19 cellular contexts compared by ENCODE assay signal in the genomic region with DNA sequence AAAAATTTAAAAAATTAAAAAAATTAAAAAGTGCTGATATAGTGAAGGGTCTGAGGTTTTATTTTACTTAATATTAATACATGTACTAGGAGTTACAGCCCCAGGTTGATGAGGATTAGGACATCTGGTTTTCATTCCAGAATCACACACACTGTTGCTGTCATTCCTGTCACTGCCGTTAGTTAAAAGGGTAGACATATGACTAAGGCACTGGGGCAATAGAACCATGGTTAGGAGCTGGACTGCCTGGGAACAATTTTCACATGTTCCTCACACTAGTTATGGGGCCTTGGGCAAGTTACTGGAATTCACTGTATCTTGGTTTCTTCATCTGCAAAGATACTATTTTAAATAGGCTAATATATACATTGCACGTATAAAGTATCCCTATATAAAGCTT.
DNase-seq lines count a peak whose midpoint lies in the region; ATAC-seq and TF ChIP-seq lines count a peak whose summit lies in the region.
"Had no signal": no experiment of that assay in that cellular context is flagged by ENCODE, and none has a peak within 500 bp of the region (broad histone marks: within the 10 kb centered on the region; RNA-seq: fewer than 3 reads in every experiment).

No MANE protein-coding gene starts in this region.

- CTCF ChIA-PET in SK-N-SH (lab: Yijun Ruan, JAX): interaction anchor here (1.0 to 1.2 kb wide), 2 partner anchors 9 to 58 kb away, joined by 3 read pairs; no protein-coding TSS in a partner anchor

- no peaks in the 10 kb centered on the region for H3K4me1 Mint-ChIP-seq in activated naive CD8-positive, alpha-beta T cell treated with anti-CD3 and anti-CD28 coated beads, Interleukin-2, amount 50 U/mL, for 24 hours

- H3K36me3 Mint-ChIP-seq in activated naive CD8-positive, alpha-beta T cell treated with anti-CD3 and anti-CD28 coated beads, Interleukin-2, amount 50 U/mL, for 24 hours (ENCODE audit: low read depth): no peaks in the 10 kb centered on the region

- H3K36me3 ChIP-seq in SK-N-SH (replicated peaks in 1 of 2; ENCODE audit: control insufficient read depth in 1 of 2, insufficient read depth in 2 of 2, low read length in 1 of 2): peaks cover 0 to 2% of the 10 kb centered on the region in 2 experiments
- no peaks in the 10 kb centered on the region for H3K36me3 ChIP-seq in GM23248 (ENCODE audit: low read depth)

- H2AFZ ChIP-seq in SK-N-SH (ENCODE audit: low read depth) (no peak overlapping the region), GM23248 (no peak overlapping the region)

- H3K4me2 ChIP-seq in SK-N-SH: no peak overlapping the region
- H3K4me2 ChIP-seq in GM23248 (ENCODE audit: unreplicated experiment): no peak overlapping the region
- H3K4me2 ChIP-seq: A549 had no signal

- peaks cover 9% of the 10 kb centered on the region for H3F3A ChIP-seq in SK-N-SH (replicated peaks; ENCODE audit: insufficient read depth)
- no peaks in the 10 kb centered on the region for H3F3A ChIP-seq in GM23248 (ENCODE audit: insufficient read depth)

- peak in 1 of 2 experiments; percentile 19; a peak in 1 of 4 replicates for TF ChIP-seq EP300 in SK-N-SH (IDR thresholded peaks at IDR 0.05; ENCODE audit: borderline replicate concordance in 1 of 2, low read depth in 1 of 2, low read length in 1 of 2)

- no peak overlapping the region for H3K9ac ChIP-seq in SK-N-SH
- no peak overlapping the region for H3K9ac ChIP-seq in GM23248

- DNase-seq in SK-N-SH (no peak), GM23248 (peak; percentile 21), RPMI7951 (ENCODE audit: low read depth) (peak; percentile 58), midbrain (lab: John Stamatoyannopoulos, UW) (no peak)
- DNase-seq in activated naive CD8-positive, alpha-beta T cell treated with anti-CD3 and anti-CD28 coated beads, Interleukin-2, amount 50 U/mL, for 24 hours: no peak
- DNase-seq in effector CD4-positive, alpha-beta T cell: no peak
- DNase-seq: AML-193; Caco-2; CD4-positive, alpha-beta T cell; GF-D8; GOT3; H7 had no signal

- H4K20me1 ChIP-seq in SK-N-SH (ENCODE audit: insufficient read depth) (no peaks in the 10 kb centered on the region), GM23248 (ENCODE audit: insufficient read depth) (no peaks in the 10 kb centered on the region)

- H3K9me3 ChIP-seq in SK-N-SH (peaks cover 3% of the 10 kb centered on the region; the same call in 1 of the 2 replicates), GM23248 (ENCODE audit: low read depth) (no peaks in the 10 kb centered on the region)
- H3K9me3 ChIP-seq: Caco-2 had no signal

- H3K79me2 ChIP-seq in SK-N-SH (ENCODE audit: insufficient read depth) (no peaks in the 10 kb centered on the region; the same call in 1 of the 2 replicates), GM23248 (ENCODE audit: insufficient read depth) (no peaks in the 10 kb centered on the region)

- H3K27ac ChIP-seq in SK-N-SH (ENCODE audit: low read depth in 2 of 2, low read length in 1 of 2) (no peak overlapping the region), GM23248 (no peak overlapping the region)
- H3K27ac ChIP-seq: 22Rv1, A549, C4-2B, HL-60 had no signal

- H3K4me3 ChIP-seq in SK-N-SH (ENCODE audit: low read depth in 2 of 2, low read length in 1 of 2): no peak overlapping the region
- H3K4me3 ChIP-seq in GM23248: no peak overlapping the region
- H3K4me3 ChIP-seq: A549, K562 had no signal

- no peak for TF ChIP-seq CTCF in SK-N-SH (IDR thresholded peaks at IDR 0.05)

- TF ChIP-seq RAD21 in SK-N-SH (IDR thresholded peaks at IDR 0.05; ENCODE audit: low read length): no peak

- no peak overlapping the region for H3K27ac Mint-ChIP-seq in activated naive CD8-positive, alpha-beta T cell treated with anti-CD3 and anti-CD28 coated beads, Interleukin-2, amount 50 U/mL, for 24 hours
- H3K27ac Mint-ChIP-seq: CD4-positive, alpha-beta T cell had no signal

- no peaks in the 10 kb centered on the region for H3K27me3 Mint-ChIP-seq in activated naive CD8-positive, alpha-beta T cell treated with anti-CD3 and anti-CD28 coated beads, Interleukin-2, amount 50 U/mL, for 24 hours
- H3K27me3 Mint-ChIP-seq: CD4-positive, alpha-beta T cell had no signal

- ATAC-seq in SK-N-SH treated with all-trans-retinoic acid at 6 μM for 48 hours (no peak), HG03108 (IDR thresholded peaks at IDR 0.05; ENCODE audit: unreplicated experiment) (no peak)
- no peak for ATAC-seq in activated naive CD8-positive, alpha-beta T cell treated with anti-CD3 and anti-CD28 coated beads, Interleukin-2, amount 50 U/mL, for 24 hours
- ATAC-seq: A549, K562 had no signal

- peaks cover 9% of the 10 kb centered on the region for H3K9me3 Mint-ChIP-seq in activated naive CD8-positive, alpha-beta T cell treated with anti-CD3 and anti-CD28 coated beads, Interleukin-2, amount 50 U/mL, for 24 hours

- H3K4me3 Mint-ChIP-seq in activated naive CD8-positive, alpha-beta T cell treated with anti-CD3 and anti-CD28 coated beads, Interleukin-2, amount 50 U/mL, for 24 hours: no peak overlapping the region
- H3K4me3 Mint-ChIP-seq: CD4-positive, alpha-beta T cell had no signal

- H3K4me1 ChIP-seq in SK-N-SH (ENCODE audit: control insufficient read depth in 1 of 2, insufficient read depth in 2 of 2, low read depth in 1 of 2, low read length in 1 of 2) (no peaks in the 10 kb centered on the region; a peak in 1 of 4 replicates), GM23248 (ENCODE audit: insufficient read depth) (peaks cover 18% of the 10 kb centered on the region; the same call in 1 of the 2 replicates)
- H3K4me1 ChIP-seq: Caco-2 had no signal

- 85% methylated on average over 2 of the region's 2 CpGs for WGBS in SK-N-SH (ENCODE audit: low lambda C conversion rate)
- 57 to 59% methylated on average over 2 of the region's 2 CpGs for WGBS in GM23248 (ENCODE audit: low coverage in 1 of 2, low lambda C conversion rate in 2 of 2, missing lambda C conversion rate in 2 of 2), 2 experiments

- POLR2A ChIA-PET in SK-N-SH (lab: Yijun Ruan, JAX): no interaction called here

- no peaks in the 10 kb centered on the region for H3K27me3 ChIP-seq in SK-N-SH (ENCODE audit: insufficient read depth)
- H3K27me3 ChIP-seq in GM23248 (replicated peaks; ENCODE audit: insufficient read depth): no peaks in the 10 kb centered on the region

- H3K9me2 ChIP-seq in SK-N-SH (no peaks in the 10 kb centered on the region), GM23248 (ENCODE audit: insufficient read depth) (no peaks in the 10 kb centered on the region)

- in situ Hi-C loops in GM23248 (cut with MboI): no loop called here

TF ChIP-seq in SK-N-SH, 30 proteins besides CTCF, POLR2A, EP300 and RAD21:
- TF ChIP-seq NRF1 (IDR thresholded peaks at IDR 0.05; ENCODE audit: low read depth, low read length) (no peak), JUND (IDR thresholded peaks at IDR 0.05) (no peak), TCF12 (IDR thresholded peaks at IDR 0.05) (peak; percentile 36; the same call in 1 of the 2 replicates), CHD2 (IDR thresholded peaks at IDR 0.05; ENCODE audit: low read length, partially characterized antibody) (no peak), MXI1 (IDR thresholded peaks at IDR 0.05; ENCODE audit: low read depth, low read length) (no peak)

TF ChIP-seq in SK-N-SH treated with all-trans-retinoic acid at 6 μM for 48 hours, 23 proteins besides CTCF, POLR2A, EP300 and RAD21 (continues in another document):
- no peak for TF ChIP-seq TOX (CRISPR knock-in tag; IDR thresholded peaks at IDR 0.05; ENCODE audit: borderline replicate concordance)
- no peak for TF ChIP-seq ZFP3 (CRISPR knock-in tag; IDR thresholded peaks at IDR 0.05)
- no peak for TF ChIP-seq ZNF565 (CRISPR knock-in tag; conservative IDR thresholded peaks at IDR 0.05; ENCODE audit: low read depth)
- TF ChIP-seq, protein P1, sequence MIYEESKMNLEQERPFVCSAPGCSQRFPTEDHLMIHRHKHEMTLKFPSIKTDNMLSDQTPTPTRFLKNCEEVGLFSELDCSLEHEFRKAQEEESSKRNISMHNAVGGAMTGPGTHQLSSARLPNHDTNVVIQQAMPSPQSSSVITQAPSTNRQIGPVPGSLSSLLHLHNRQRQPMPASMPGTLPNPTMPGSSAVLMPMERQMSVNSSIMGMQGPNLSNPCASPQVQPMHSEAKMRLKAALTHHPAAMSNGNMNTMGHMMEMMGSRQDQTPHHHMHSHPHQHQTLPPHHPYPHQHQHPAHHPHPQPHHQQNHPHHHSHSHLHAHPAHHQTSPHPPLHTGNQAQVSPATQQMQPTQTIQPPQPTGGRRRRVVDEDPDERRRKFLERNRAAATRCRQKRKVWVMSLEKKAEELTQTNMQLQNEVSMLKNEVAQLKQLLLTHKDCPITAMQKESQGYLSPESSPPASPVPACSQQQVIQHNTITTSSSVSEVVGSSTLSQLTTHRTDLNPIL (CRISPR knock-in tag; IDR thresholded peaks at IDR 0.05; ENCODE audit: low read depth): no peak
- TF ChIP-seq SNAI2 (CRISPR knock-in tag; IDR thresholded peaks at IDR 0.05): no peak
- no peak for TF ChIP-seq ISL1 (CRISPR knock-in tag; IDR thresholded peaks at IDR 0.05)
- TF ChIP-seq OSR1 (CRISPR knock-in tag; IDR thresholded peaks at IDR 0.05): no peak
- TF ChIP-seq, protein P2, sequence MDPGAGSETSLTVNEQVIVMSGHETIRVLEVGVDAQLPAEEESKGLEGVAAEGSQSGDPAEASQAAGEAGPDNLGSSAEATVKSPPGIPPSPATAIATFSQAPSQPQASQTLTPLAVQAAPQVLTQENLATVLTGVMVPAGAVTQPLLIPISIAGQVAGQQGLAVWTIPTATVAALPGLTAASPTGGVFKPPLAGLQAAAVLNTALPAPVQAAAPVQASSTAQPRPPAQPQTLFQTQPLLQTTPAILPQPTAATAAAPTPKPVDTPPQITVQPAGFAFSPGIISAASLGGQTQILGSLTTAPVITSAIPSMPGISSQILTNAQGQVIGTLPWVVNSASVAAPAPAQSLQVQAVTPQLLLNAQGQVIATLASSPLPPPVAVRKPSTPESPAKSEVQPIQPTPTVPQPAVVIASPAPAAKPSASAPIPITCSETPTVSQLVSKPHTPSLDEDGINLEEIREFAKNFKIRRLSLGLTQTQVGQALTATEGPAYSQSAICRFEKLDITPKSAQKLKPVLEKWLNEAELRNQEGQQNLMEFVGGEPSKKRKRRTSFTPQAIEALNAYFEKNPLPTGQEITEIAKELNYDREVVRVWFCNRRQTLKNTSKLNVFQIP (CRISPR knock-in tag; IDR thresholded peaks at IDR 0.05; ENCODE audit: borderline replicate concordance, low read depth): no peak
- TF ChIP-seq, protein P3, sequence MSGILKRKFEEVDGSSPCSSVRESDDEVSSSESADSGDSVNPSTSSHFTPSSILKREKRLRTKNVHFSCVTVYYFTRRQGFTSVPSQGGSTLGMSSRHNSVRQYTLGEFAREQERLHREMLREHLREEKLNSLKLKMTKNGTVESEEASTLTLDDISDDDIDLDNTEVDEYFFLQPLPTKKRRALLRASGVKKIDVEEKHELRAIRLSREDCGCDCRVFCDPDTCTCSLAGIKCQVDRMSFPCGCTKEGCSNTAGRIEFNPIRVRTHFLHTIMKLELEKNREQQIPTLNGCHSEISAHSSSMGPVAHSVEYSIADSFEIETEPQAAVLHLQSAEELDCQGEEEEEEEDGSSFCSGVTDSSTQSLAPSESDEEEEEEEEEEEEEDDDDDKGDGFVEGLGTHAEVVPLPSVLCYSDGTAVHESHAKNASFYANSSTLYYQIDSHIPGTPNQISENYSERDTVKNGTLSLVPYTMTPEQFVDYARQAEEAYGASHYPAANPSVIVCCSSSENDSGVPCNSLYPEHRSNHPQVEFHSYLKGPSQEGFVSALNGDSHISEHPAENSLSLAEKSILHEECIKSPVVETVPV (CRISPR knock-in tag; IDR thresholded peaks at IDR 0.05): no peak

Comparison
In these comparisons a context has a peak if more than half of its experiments do, and no peak if none do; other contexts are left out.
1. DNase-seq: peak in GM23248 (single experiment) and RPMI7951 (single experiment); none in SK-N-SH (single experiment), midbrain (single experiment), activated naive CD8-positive, alpha-beta T cell treated with anti-CD3 and anti-CD28 coated beads, Interleukin-2, amount 50 U/mL, for 24 hours (single experiment) and effector CD4-positive, alpha-beta T cell (single experiment).